ENCODE assay signal across 8 cellular contexts in the genomic region with DNA sequence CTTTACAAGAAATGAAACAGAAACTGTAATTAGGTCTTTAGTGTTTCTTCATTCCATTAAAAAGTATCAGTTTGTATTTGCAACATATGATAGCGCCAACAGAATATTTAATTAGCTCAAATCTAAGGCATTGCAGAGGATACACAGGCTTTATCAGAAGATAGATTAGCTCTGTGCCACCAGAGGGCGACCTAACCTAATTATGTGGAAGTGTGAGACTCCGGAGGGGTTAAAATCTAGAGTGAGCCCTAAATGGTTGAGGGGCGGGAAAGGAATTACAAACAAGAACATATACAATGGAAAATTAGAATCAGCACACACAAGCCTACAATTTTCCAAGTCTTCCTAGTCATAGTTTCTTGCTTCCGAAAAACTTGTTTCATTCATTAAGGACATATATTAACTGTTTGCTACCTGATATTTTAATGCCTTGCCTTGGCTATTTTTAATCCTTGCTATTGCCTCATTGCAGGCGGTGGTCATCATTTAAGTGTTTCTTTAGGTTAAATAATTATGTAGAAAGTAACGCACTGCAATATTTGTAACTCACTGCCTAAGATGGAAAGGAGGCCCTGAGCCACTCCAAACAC. TPM values are rescaled to one million over a fixed set of nuclear protein-coding genes. Genes with fewer than 3 reads are reported as not detected.
A peak's percentile ranks its signal among the peaks of the same experiment; 100 is the strongest.
DNase-seq lines count a peak whose midpoint lies in the region; ATAC-seq, FAIRE-seq and TF ChIP-seq lines count a peak whose summit lies in the region.

No MANE protein-coding gene starts in this region.

- H3K9ac ChIP-seq in K562 (ENCODE audit: insufficient read depth in 1 of 2, low read depth in 2 of 2, low read length in 2 of 2) = no peak overlapping the region
- no peak overlapping the region for H3K9ac ChIP-seq in kidney (ENCODE audit: low read length in 2 of 2)

- H3K27ac ChIP-seq in K562 (ENCODE audit: extremely low read depth, low read depth, low read length) (no peak overlapping the region), kidney (ENCODE audit: low read depth in 2 of 2, low read length in 2 of 2) (no peak overlapping the region)

- ATAC-seq in K562 = peak; percentile 89
- ATAC-seq in GM21529 (IDR thresholded peaks at IDR 0.05; ENCODE audit: unreplicated experiment) = no peak
- ATAC-seq in GM19397 (IDR thresholded peaks at IDR 0.05; ENCODE audit: unreplicated experiment) = no peak

- H3K79me2 ChIP-seq in K562 (ENCODE audit: control insufficient read depth, insufficient read depth, low read length) = no peaks in the 10 kb centered on the region

- no peak for TF ChIP-seq POLR2A in K562 (conservative IDR thresholded peaks at IDR 0.05)

- 2% methylated on average over 7 of the region's 7 CpGs for WGBS in K562 (ENCODE audit: insufficient coverage, low coverage, missing lambda C conversion rate)

- CTCF ChIA-PET in K562 (lab: Yijun Ruan, JAX; ENCODE audit: low intra/inter-chr PET ratio) = interaction anchor here (0.6 to 1.5 kb wide), 3 partner anchors 407 to 412 kb away, joined by 3 to 8 read pairs (median 5); no protein-coding TSS in a partner anchor

- intact Hi-C loops in K562 (cut with micrococcal nuclease) (loop anchor here (1.0 to 10.0 kb wide), 2 partner anchors 322 to 407 kb away; no protein-coding TSS in a partner anchor), kidney (cut with DNase I) (no loop called here)

- H4K20me1 ChIP-seq in K562 (replicated peaks; ENCODE audit: control insufficient read depth, insufficient read depth, low read length) = no peaks in the 10 kb centered on the region

- no peak overlapping the region for H2AFZ ChIP-seq in K562 (ENCODE audit: low read depth, low read length)

- TF ChIP-seq CTCF in K562 (IDR thresholded peaks at IDR 0.05 in 2 of 3, conservative IDR thresholded peaks at IDR 0.05 in 1 of 3; ENCODE audit: insufficient read depth in 2 of 3, low read depth in 1 of 3, low read length in 3 of 3) (peak; percentile 64 to 76 (median 68)), kidney (IDR thresholded peaks at IDR 0.05; ENCODE audit: borderline replicate concordance, extremely low read depth, insufficient read depth) (peak; percentile 68)

- no peak overlapping the region for H3K4me2 ChIP-seq in K562 (ENCODE audit: insufficient read depth, low read length)

- H3K4me3 ChIP-seq in K562 (no peak overlapping the region), kidney (ENCODE audit: low read length in 2 of 2) (no peak overlapping the region)

- in situ Hi-C loops in G401 (cut with HindIII; ENCODE audit: low sequenced_read_pairs) = no loop called here
- in situ Hi-C loops in KBM-7 (cut with MboI; ENCODE audit: low pct_unique_long_range_greater_than_20kb, low sequenced_read_pairs) = no loop called here
- in situ Hi-C loops in K562 (cut with MboI) = loop anchor here (5.0 kb wide), 1 partner anchor 404 kb away; no protein-coding TSS in a partner anchor

- no peaks in the 10 kb centered on the region for H3K9me1 ChIP-seq in K562 (ENCODE audit: control insufficient read depth, insufficient read depth, low read length)

- DNase-seq in G401 (ENCODE audit: low spot score) = peak; percentile 38
- DNase-seq in KBM-7 = peak; percentile 48
- peak; percentile 35 for DNase-seq in RCC 7860 (ENCODE audit: low spot score)
- peak; percentile 47 to 64 (median 50) for DNase-seq in K562 (ENCODE audit: extremely low read depth in 1 of 4, low spot score in 3 of 4)
- DNase-seq in kidney = no peak
- DNase-seq in stimulated activated CD8-positive, alpha-beta memory T cell treated with anti-CD3 and anti-CD28 coated beads, Interleukin-15, amount 100 ng/mL, for 1 hour (ENCODE audit: low read depth) = peak; percentile 3

- TF ChIP-seq RAD21 in K562 (CRISPR knock-in tag; conservative IDR thresholded peaks at IDR 0.05 in 1 of 2, IDR thresholded peaks at IDR 0.05 in 1 of 2) = peak; percentile 74 to 81

- no peaks in the 10 kb centered on the region for H3K36me3 ChIP-seq in K562 (ENCODE audit: control insufficient read depth, insufficient read depth, low read length)
- H3K36me3 ChIP-seq in kidney (ENCODE audit: control insufficient read depth in 1 of 2, insufficient read depth in 2 of 2, low read length in 2 of 2) = no peaks in the 10 kb centered on the region

- peaks cover 2 to 7% of the 10 kb centered on the region in 2 experiments; a peak in 2 of 5 replicates for H3K27me3 ChIP-seq in K562 (ENCODE audit: control insufficient read depth in 2 of 2, insufficient read depth in 2 of 2, low read length in 2 of 2)

- H3K9me3 ChIP-seq in K562 (replicated peaks; ENCODE audit: control insufficient read depth, insufficient read depth, low read depth, low read length) (no peaks in the 10 kb centered on the region), kidney (ENCODE audit: control insufficient read depth in 1 of 2, low read length in 2 of 2) (no peaks in the 10 kb centered on the region)

- FAIRE-seq in RCC 7860 (lab: Jason Lieb, UNC) (peak; percentile 79), K562 (lab: Jason Lieb, UNC) (no peak), kidney (lab: Jason Lieb, UNC) (peak; percentile 52)

- H3K4me1 ChIP-seq in K562 (replicated peaks in 1 of 2; ENCODE audit: control insufficient read depth in 2 of 2, insufficient read depth in 2 of 2, low read length in 2 of 2) (no peaks in the 10 kb centered on the region), kidney (ENCODE audit: control insufficient read depth in 1 of 2, insufficient read depth in 1 of 2, low read depth in 1 of 2, low read length in 2 of 2) (no peaks in the 10 kb centered on the region)

- POLR2A ChIA-PET in K562 (lab: Yijun Ruan, JAX) = interaction anchor here (0.6 kb wide), 2 partner anchors 35 to 408 kb away, joined by 3 read pairs; no protein-coding TSS in a partner anchor

- no TSS peak for BruUV-seq in K562 (replicated peaks; lab: Mats Ljungman, UMichigan)

- no peak for TF ChIP-seq EP300 in K562 (IDR thresholded peaks at IDR 0.05; ENCODE audit: low read length)

TF ChIP-seq in K562, 482 proteins besides CTCF, POLR2A, EP300 and RAD21 (continues in another document):
- TF ChIP-seq, protein P1, sequence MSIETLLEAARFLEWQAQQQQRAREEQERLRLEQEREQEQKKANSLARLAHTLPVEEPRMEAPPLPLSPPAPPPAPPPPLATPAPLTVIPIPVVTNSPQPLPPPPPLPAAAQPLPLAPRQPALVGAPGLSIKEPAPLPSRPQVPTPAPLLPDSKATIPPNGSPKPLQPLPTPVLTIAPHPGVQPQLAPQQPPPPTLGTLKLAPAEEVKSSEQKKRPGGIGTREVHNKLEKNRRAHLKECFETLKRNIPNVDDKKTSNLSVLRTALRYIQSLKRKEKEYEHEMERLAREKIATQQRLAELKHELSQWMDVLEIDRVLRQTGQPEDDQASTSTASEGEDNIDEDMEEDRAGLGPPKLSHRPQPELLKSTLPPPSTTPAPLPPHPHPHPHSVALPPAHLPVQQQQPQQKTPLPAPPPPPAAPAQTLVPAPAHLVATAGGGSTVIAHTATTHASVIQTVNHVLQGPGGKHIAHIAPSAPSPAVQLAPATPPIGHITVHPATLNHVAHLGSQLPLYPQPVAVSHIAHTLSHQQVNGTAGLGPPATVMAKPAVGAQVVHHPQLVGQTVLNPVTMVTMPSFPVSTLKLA (conservative IDR thresholded peaks at IDR 0.05) = no peak
- TF ChIP-seq, protein P2, sequence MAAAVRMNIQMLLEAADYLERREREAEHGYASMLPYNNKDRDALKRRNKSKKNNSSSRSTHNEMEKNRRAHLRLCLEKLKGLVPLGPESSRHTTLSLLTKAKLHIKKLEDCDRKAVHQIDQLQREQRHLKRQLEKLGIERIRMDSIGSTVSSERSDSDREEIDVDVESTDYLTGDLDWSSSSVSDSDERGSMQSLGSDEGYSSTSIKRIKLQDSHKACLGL (CRISPR knock-in tag; IDR thresholded peaks at IDR 0.05; ENCODE audit: borderline replicate concordance, poor library complexity, severe bottlenecking) = no peak
- TF ChIP-seq TRIM24 (IDR thresholded peaks at IDR 0.05) = no peak
- TF ChIP-seq, protein P3, sequence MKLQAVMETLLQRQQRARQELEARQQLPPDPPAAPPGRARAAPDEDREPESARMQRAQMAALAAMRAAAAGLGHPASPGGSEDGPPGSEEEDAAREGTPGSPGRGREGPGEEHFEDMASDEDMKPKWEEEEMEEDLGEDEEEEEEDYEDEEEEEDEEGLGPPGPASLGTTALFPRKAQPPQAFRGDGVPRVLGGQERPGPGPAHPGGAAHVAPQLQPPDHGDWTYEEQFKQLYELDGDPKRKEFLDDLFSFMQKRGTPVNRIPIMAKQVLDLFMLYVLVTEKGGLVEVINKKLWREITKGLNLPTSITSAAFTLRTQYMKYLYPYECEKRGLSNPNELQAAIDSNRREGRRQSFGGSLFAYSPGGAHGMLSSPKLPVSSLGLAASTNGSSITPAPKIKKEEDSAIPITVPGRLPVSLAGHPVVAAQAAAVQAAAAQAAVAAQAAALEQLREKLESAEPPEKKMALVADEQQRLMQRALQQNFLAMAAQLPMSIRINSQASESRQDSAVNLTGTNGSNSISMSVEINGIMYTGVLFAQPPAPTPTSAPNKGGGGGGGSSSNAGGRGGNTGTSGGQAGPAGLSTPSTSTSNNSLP (IDR thresholded peaks at IDR 0.05; ENCODE audit: borderline replicate concordance, low read depth, low read length) = 0 out of 2 replicates have a peak, but pooled peaks have one; percentile 48
- no peak for TF ChIP-seq STAG1 (CRISPR knock-in tag; IDR thresholded peaks at IDR 0.05; ENCODE audit: borderline replicate concordance)

RNA-seq across cellular contexts. Expression of a gene that starts 18.0 kb away (rescaled TPM):
- total RNA-seq in G401 (2014; rRNA removed; shearing (Covaris generic)) = 0.44 TPM in 1 of 2 replicates, not detected in the other
- not detected in 2 replicates for total RNA-seq in K562 (2011; cell fraction: chromatin; rRNA removed; ENCODE audit: low replicate concordance)
- not detected in 2 replicates for total RNA-seq in K562 (2011; cell fraction: nucleolus; rRNA removed)
- not detected in 2 replicates for total RNA-seq in K562 (2011; cell fraction: nucleoplasm; rRNA removed)
- total RNA-seq in K562 (2014; rRNA removed) (not detected in 2 replicates), K562 (2014; rRNA removed; fragmentation: Illumina TruSeq; extraction: Trizol) (not detected in 2 replicates), K562 (2015; rRNA removed; fragmentation: Illumina TruSeq; extraction: Trizol) (not detected in 2 replicates), K562 (2021) (not detected in 2 replicates), kidney (10.5 TPM)
- polyA plus RNA-seq in K562 (2011; rRNA removed) (not detected in 2 replicates), K562 (2014; fragmentation: Illumina TruSeq; extraction: Trizol) (not detected in 2 replicates), K562 (2014; fragmentation: Nextera tagmentation; extraction: Ambion mirVana) (under 1 TPM in 1 of 2 experiments, not detected in 1; 0.04 TPM), K562 (2014; rRNA removed) (not detected in 2 replicates), kidney (ENCODE audit: insufficient read depth, low read depth, low replicate concordance) (0.90 TPM)
- not detected in 2 replicates for polyA plus RNA-seq in K562 (2011; cell fraction: cytosol; rRNA removed)
- polyA plus RNA-seq in K562 (2011; cell fraction: nucleus; rRNA removed) = not detected in 2 replicates
- polyA plus RNA-seq in K562 (2012) = 0.03 and 0.22 TPM in 2 replicates
- polyA minus RNA-seq in K562 (2011; rRNA and poly(A)+ RNA removed) = not detected in 2 replicates
- not detected in 2 replicates for polyA minus RNA-seq in K562 (2011; cell fraction: cytosol; rRNA and poly(A)+ RNA removed)
- polyA minus RNA-seq in K562 (2011; cell fraction: nucleus; rRNA and poly(A)+ RNA removed) = not detected in 2 replicates
